Comparison of ENCODE assay signal across 1 cellular context in genomic region chr10:72275351-72276012, GRCh38.
TF ChIP-seq lines count a peak whose summit lies in the region.

No MANE protein-coding gene starts in this region.

TF ChIP-seq in K562, 482 proteins besides CTCF, POLR2A, EP300 and RAD21 (continued from another document):
- TF ChIP-seq IRF9 (tag; IDR thresholded peaks at IDR 0.05) (no peak), ZNF518B (CRISPR knock-in tag; IDR thresholded peaks at IDR 0.05) (no peak), THAP12 (CRISPR knock-in tag; IDR thresholded peaks at IDR 0.05) (no peak), MCM3 (IDR thresholded peaks at IDR 0.05) (no peak), ZBTB11 (CRISPR knock-in tag; IDR thresholded peaks at IDR 0.05) (no peak), SP1 (CRISPR knock-in tag; IDR thresholded peaks at IDR 0.05) (no peak), ZNF263 (CRISPR knock-in tag; IDR thresholded peaks at IDR 0.05; ENCODE audit: borderline replicate concordance) (0 out of 2 replicates have a peak, but pooled peaks have one; percentile 16), RFX1 (IDR thresholded peaks at IDR 0.05) (no peak), SRSF9 (IDR thresholded peaks at IDR 0.05; ENCODE audit: borderline replicate concordance, low read depth, low read length) (no peak), ZKSCAN1 (IDR thresholded peaks at IDR 0.05; ENCODE audit: low read depth, low read length) (no peak; the same call in 1 of the 2 replicates), SRSF7 (optimal IDR thresholded peaks at IDR 0.05; ENCODE audit: low read depth, low read length) (no peak), HOXB6 (CRISPR knock-in tag; IDR thresholded peaks at IDR 0.05; ENCODE audit: borderline replicate concordance) (peak; percentile 3; the same call in 1 of the 2 replicates), NFYB (IDR thresholded peaks at IDR 0.05; ENCODE audit: extremely low read depth, insufficient read length) (no peak), CEBPB (tag; IDR thresholded peaks at IDR 0.05) (no peak), RBM14 (IDR thresholded peaks at IDR 0.05; ENCODE audit: borderline replicate concordance, insufficient read depth, low read depth, low read length) (no peak), TBP (optimal IDR thresholded peaks at IDR 0.05; ENCODE audit: low read depth, low read length) (no peak), HDAC3 (IDR thresholded peaks at IDR 0.05; ENCODE audit: borderline replicate concordance, partially characterized antibody) (no peak), ZNF764 (CRISPR knock-in tag; IDR thresholded peaks at IDR 0.05; ENCODE audit: low read depth) (no peak), STAG1 (CRISPR knock-in tag; IDR thresholded peaks at IDR 0.05; ENCODE audit: borderline replicate concordance) (no peak)
